ENCODE assay signal across 8 cellular contexts in genomic region chr9:25427290-25427689, GRCh38.
"Had no signal": no experiment of that assay in that cellular context is flagged by ENCODE, and none has a peak within 500 bp of the region (broad histone marks: within the 10 kb centered on the region; RNA-seq: fewer than 3 reads in every experiment).

No MANE protein-coding gene starts in this region.

- H3K27ac ChIP-seq: GM23248 had no signal

- H3K4me3 ChIP-seq: GM23248, HAP-1, K562 had no signal

- ATAC-seq: HCT116, K562 had no signal

- H3K4me3 Mint-ChIP-seq: HFFc6 had no signal

- H3K9me3 ChIP-seq: HAP-1 had no signal

- H3K27ac Mint-ChIP-seq: HFFc6 had no signal

- H2AFZ ChIP-seq: GM23248 had no signal

- H3K36me3 ChIP-seq: HAP-1 had no signal

- H3K9ac ChIP-seq: GM23248 had no signal

- DNase-seq: GM23248, GOT3, H7, HFFc6, IMR-90 had no signal
